Comparison of ENCODE assay signal across 2 cellular contexts in the genomic region with DNA sequence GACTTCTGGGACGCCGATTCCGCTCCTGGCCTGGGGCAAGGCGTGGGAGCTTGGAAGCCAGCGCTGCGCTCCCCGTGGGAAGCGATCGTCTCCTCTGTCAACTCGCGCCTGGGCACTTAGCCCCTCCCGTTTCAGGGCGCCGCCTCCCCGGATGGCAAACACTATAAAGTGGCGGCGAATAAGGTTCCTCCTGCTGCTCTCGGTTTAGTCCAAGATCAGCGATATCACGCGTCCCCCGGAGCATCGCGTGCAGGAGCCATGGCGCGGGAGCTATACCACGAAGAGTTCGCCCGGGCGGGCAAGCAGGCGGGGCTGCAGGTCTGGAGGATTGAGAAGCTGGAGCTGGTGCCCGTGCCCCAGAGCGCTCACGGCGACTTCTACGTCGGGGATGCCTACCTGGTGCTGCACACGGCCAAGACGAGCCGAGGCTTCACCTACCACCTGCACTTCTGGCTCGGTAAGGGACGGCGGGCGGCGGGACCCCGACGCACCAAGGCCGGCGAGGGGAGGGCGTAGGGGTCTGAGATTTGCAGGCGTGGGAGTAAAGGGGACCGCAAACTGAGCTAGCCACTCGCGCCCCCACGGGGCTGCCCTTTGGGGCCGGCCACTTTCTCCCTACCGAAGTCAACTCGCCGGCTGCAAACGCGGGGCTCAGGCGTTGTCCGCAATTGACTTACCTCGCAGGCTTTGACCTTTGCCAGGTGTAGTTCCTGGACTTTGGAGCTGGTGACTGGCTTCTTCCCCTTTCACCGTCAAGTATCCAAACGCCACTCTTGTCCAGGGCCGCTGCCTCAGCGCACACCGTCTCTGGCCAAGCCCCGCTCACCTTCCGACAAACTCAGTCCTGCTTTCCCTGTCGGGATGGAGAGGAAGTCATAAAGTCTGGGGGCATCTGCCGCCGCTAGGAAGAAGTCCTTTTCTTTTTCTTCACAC.
A peak's percentile ranks its signal among the peaks of the same experiment; 100 is the strongest.
TF ChIP-seq lines count a peak whose summit lies in the region.

Gene SCIN (plus strand): TSS at position 192 of the 933 bp plus-strand sequence. CDS start 67 bp downstream, at position 259.

TF ChIP-seq in HCT116, 20 proteins besides CTCF, POLR2A, EP300 and RAD21:
- no peak for TF ChIP-seq YY1 (IDR thresholded peaks at IDR 0.05; ENCODE audit: extremely low read depth, insufficient replicate concordance, low read depth, low read length)
- TF ChIP-seq POLR2AphosphoS5 (IDR thresholded peaks at IDR 0.05; ENCODE audit: low read depth, low read length): no peak
- TF ChIP-seq CBX3 (IDR thresholded peaks at IDR 0.05; ENCODE audit: low read depth): no peak
- TF ChIP-seq SRF (IDR thresholded peaks at IDR 0.05; ENCODE audit: low read depth): no peak
- no peak for TF ChIP-seq EZH2phosphoT487 (IDR thresholded peaks at IDR 0.05; ENCODE audit: borderline replicate concordance)
- TF ChIP-seq, protein P1, sequence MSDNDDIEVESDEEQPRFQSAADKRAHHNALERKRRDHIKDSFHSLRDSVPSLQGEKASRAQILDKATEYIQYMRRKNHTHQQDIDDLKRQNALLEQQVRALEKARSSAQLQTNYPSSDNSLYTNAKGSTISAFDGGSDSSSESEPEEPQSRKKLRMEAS (IDR thresholded peaks at IDR 0.05): no peak
- TF ChIP-seq ELF1 (IDR thresholded peaks at IDR 0.05; ENCODE audit: borderline replicate concordance, low read depth): no peak
- TF ChIP-seq, protein P2, sequence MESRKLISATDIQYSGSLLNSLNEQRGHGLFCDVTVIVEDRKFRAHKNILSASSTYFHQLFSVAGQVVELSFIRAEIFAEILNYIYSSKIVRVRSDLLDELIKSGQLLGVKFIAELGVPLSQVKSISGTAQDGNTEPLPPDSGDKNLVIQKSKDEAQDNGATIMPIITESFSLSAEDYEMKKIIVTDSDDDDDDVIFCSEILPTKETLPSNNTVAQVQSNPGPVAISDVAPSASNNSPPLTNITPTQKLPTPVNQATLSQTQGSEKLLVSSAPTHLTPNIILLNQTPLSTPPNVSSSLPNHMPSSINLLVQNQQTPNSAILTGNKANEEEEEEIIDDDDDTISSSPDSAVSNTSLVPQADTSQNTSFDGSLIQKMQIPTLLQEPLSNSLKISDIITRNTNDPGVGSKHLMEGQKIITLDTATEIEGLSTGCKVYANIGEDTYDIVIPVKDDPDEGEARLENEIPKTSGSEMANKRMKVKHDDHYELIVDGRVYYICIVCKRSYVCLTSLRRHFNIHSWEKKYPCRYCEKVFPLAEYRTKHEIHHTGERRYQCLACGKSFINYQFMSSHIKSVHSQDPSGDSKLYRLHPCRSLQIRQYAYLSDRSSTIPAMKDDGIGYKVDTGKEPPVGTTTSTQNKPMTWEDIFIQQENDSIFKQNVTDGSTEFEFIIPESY (IDR thresholded peaks at IDR 0.05; ENCODE audit: extremely low read depth, insufficient replicate concordance, low read length): no peak
- TF ChIP-seq JUND (IDR thresholded peaks at IDR 0.05): no peak
- TF ChIP-seq, protein P3, sequence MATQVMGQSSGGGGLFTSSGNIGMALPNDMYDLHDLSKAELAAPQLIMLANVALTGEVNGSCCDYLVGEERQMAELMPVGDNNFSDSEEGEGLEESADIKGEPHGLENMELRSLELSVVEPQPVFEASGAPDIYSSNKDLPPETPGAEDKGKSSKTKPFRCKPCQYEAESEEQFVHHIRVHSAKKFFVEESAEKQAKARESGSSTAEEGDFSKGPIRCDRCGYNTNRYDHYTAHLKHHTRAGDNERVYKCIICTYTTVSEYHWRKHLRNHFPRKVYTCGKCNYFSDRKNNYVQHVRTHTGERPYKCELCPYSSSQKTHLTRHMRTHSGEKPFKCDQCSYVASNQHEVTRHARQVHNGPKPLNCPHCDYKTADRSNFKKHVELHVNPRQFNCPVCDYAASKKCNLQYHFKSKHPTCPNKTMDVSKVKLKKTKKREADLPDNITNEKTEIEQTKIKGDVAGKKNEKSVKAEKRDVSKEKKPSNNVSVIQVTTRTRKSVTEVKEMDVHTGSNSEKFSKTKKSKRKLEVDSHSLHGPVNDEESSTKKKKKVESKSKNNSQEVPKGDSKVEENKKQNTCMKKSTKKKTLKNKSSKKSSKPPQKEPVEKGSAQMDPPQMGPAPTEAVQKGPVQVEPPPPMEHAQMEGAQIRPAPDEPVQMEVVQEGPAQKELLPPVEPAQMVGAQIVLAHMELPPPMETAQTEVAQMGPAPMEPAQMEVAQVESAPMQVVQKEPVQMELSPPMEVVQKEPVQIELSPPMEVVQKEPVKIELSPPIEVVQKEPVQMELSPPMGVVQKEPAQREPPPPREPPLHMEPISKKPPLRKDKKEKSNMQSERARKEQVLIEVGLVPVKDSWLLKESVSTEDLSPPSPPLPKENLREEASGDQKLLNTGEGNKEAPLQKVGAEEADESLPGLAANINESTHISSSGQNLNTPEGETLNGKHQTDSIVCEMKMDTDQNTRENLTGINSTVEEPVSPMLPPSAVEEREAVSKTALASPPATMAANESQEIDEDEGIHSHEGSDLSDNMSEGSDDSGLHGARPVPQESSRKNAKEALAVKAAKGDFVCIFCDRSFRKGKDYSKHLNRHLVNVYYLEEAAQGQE (IDR thresholded peaks at IDR 0.05; ENCODE audit: low read depth): no peak
- no peak for TF ChIP-seq TCF7L2 (IDR thresholded peaks at IDR 0.05; ENCODE audit: borderline replicate concordance, extremely low read depth, insufficient read depth, insufficient read length)

TF ChIP-seq in K562, 482 proteins besides CTCF, POLR2A, EP300 and RAD21:
- TF ChIP-seq ZNF518B (CRISPR knock-in tag; IDR thresholded peaks at IDR 0.05) (no peak), PML (IDR thresholded peaks at IDR 0.05; ENCODE audit: low read length) (no peak), ZEB2 (IDR thresholded peaks at IDR 0.05) (no peak), ZNF584 (CRISPR knock-in tag; IDR thresholded peaks at IDR 0.05; ENCODE audit: low read depth) (no peak), MGA (IDR thresholded peaks at IDR 0.05) (peak; percentile 66; the same call in 1 of the 2 replicates), ZNF197 (CRISPR knock-in tag; IDR thresholded peaks at IDR 0.05; ENCODE audit: low read depth) (no peak), DDX20 (tag; IDR thresholded peaks at IDR 0.05; ENCODE audit: low read depth) (no peak), TRIM24 (IDR thresholded peaks at IDR 0.05) (no peak), ETV5 (CRISPR knock-in tag; IDR thresholded peaks at IDR 0.05; ENCODE audit: low read depth) (no peak), ZNF23 (CRISPR knock-in tag; IDR thresholded peaks at IDR 0.05) (no peak), BCOR (IDR thresholded peaks at IDR 0.05) (no peak)
- TF ChIP-seq, protein P4, sequence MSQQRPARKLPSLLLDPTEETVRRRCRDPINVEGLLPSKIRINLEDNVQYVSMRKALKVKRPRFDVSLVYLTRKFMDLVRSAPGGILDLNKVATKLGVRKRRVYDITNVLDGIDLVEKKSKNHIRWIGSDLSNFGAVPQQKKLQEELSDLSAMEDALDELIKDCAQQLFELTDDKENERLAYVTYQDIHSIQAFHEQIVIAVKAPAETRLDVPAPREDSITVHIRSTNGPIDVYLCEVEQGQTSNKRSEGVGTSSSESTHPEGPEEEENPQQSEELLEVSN (IDR thresholded peaks at IDR 0.05; ENCODE audit: borderline replicate concordance in 1 of 2, extremely low read depth in 1 of 2, insufficient read depth in 1 of 2, insufficient read length in 1 of 2, low read depth in 1 of 2, low read length in 1 of 2, poor library complexity in 1 of 2, severe bottlenecking in 1 of 2): peak; percentile 27 to 35
